In genomic region chr10:121952226-121952625, GRCh38 we compare ENCODE assay signal across 29 cellular contexts. TPM values are rescaled to one million over a fixed set of nuclear protein-coding genes. Genes with fewer than 3 reads are reported as not detected.
DNase-seq lines count a peak whose midpoint lies in the region; ATAC-seq, FAIRE-seq and TF ChIP-seq lines count a peak whose summit lies in the region.
"Had no signal": no experiment of that assay in that cellular context is flagged by ENCODE, and none has a peak within 500 bp of the region (broad histone marks: within the 10 kb centered on the region; RNA-seq: fewer than 3 reads in every experiment).

No MANE protein-coding gene starts in this region.

- H2BK15ac ChIP-seq in mesenchymal stem cell (ENCODE audit: low read depth, poor library complexity, severe bottlenecking), result no peak overlapping the region

- no peak overlapping the region for H3K4me2 ChIP-seq in mesenchymal stem cell (ENCODE audit: low read length, poor library complexity, severe bottlenecking)
- H3K4me2 ChIP-seq: BLaER1 had no signal

- peak overlapping the region; percentile 16 for H3K9ac ChIP-seq in mesenchymal stem cell (ENCODE audit: low read length)
- H3K9ac ChIP-seq: BLaER1 had no signal

- H3K4ac ChIP-seq in mesenchymal stem cell (ENCODE audit: low read depth in 1 of 2, low read length in 2 of 2), result no peak overlapping the region

- H3K27me3 ChIP-seq in mesenchymal stem cell (ENCODE audit: control insufficient read depth in 1 of 2, insufficient read depth in 1 of 2, low read length in 2 of 2), result no peaks in the 10 kb centered on the region
- H3K27me3 ChIP-seq: ascending aorta, BLaER1, thyroid gland had no signal

- no peak overlapping the region for H4K91ac ChIP-seq in mesenchymal stem cell (ENCODE audit: low read length)

- no peak for FAIRE-seq in GM12891 (lab: Jason Lieb, UNC)
- FAIRE-seq: GM12892, HTR-8/SVneo had no signal

- no peak overlapping the region for H4K8ac ChIP-seq in mesenchymal stem cell (ENCODE audit: low read length)

- H3K79me1 ChIP-seq in mesenchymal stem cell (replicated peaks; ENCODE audit: low read length, poor library complexity, severe bottlenecking), result no peaks in the 10 kb centered on the region

- H3K23ac ChIP-seq in mesenchymal stem cell (ENCODE audit: low read length in 2 of 2), result peak overlapping the region in 1 of 2 experiments; percentile 52

- no peak overlapping the region for H2BK5ac ChIP-seq in mesenchymal stem cell (ENCODE audit: low read depth, low read length, poor library complexity, severe bottlenecking)

- no peak overlapping the region for H2AK5ac ChIP-seq in mesenchymal stem cell (ENCODE audit: low read length, severe bottlenecking)

- H3K14ac ChIP-seq in mesenchymal stem cell (ENCODE audit: low read length in 2 of 2), result peak overlapping the region in 1 of 2 experiments; percentile 65

- DNase-seq in AG20443 (ENCODE audit: low spot score), result peak; percentile 65
- peak; percentile 85 for DNase-seq in HT1080 (ENCODE audit: low read depth)
- peak; percentile 80 for DNase-seq in astrocyte of the hippocampus (ENCODE audit: low read depth, low spot score)
- no peak for DNase-seq in mesenchymal stem cell
- DNase-seq in GM12891 (ENCODE audit: insufficient read length, low spot score), result no peak
- no peak for DNase-seq in activated gamma-delta T cell (lab: John Stamatoyannopoulos, UW)
- DNase-seq: activated CD8-positive, alpha-beta T cell treated with anti-CD3 and anti-CD28 coated beads, Interleukin-2, amount 10 ng/mL, durations not matched to agents 7 days and 5 days; activated effector memory CD4-positive, alpha-beta T cell treated with Interleukin-2 at 50 U/mL for 16 hours; activated naive CD8-positive, alpha-beta T cell treated with anti-CD3 and anti-CD28 coated beads for 36 hours; dermis blood vessel endothelial cell; DMS79; GOT3; KG1; natural killer cell; NCI-H1436 treated with DMSO at 0.1 percent for 48 hours; NCI-H2107; NCI-H446; NCI-H82; occipital lobe; stimulated activated naive CD8-positive, alpha-beta T cell treated with anti-CD3 and anti-CD28 coated beads, Interleukin-15, amount 100 ng/mL, for 72 hours; thyroid gland had no signal

- H3K36me3 ChIP-seq in mesenchymal stem cell (ENCODE audit: control insufficient read depth in 1 of 2, insufficient read depth in 2 of 2, low read depth in 1 of 2, low read length in 2 of 2), result peaks cover 3 to 8% of the 10 kb centered on the region in 2 experiments

- peak overlapping the region in 1 of 2 experiments; percentile 11 for H3K18ac ChIP-seq in mesenchymal stem cell (ENCODE audit: low read depth in 1 of 2, low read length in 2 of 2)

- H2BK120ac ChIP-seq in mesenchymal stem cell (ENCODE audit: low read depth, low read length), result no peak overlapping the region

- H2AFZ ChIP-seq in mesenchymal stem cell (ENCODE audit: low read depth, low read length), result no peak overlapping the region

- H3K9me3 ChIP-seq in mesenchymal stem cell (ENCODE audit: control insufficient read depth, low read length), result no peaks in the 10 kb centered on the region
- H3K9me3 ChIP-seq: ascending aorta, BLaER1, thyroid gland had no signal

- H3K27ac ChIP-seq in mesenchymal stem cell (ENCODE audit: low read length, poor library complexity, severe bottlenecking), result no peak overlapping the region
- H3K27ac ChIP-seq: ascending aorta, BLaER1, SK-N-MC, thyroid gland had no signal

- H3K4me1 ChIP-seq in mesenchymal stem cell (ENCODE audit: control insufficient read depth, insufficient read depth, low read depth, low read length), result peaks cover 2% of the 10 kb centered on the region
- H3K4me1 ChIP-seq: ascending aorta, BLaER1 had no signal

- WGBS in mesenchymal stem cell, result 86% methylated on average over 5 of the region's 5 CpGs

- H3K4me3 ChIP-seq in mesenchymal stem cell (ENCODE audit: insufficient read depth in 1 of 2, low read depth in 1 of 2, low read length in 2 of 2), result no peak overlapping the region
- H3K4me3 ChIP-seq: ascending aorta, BLaER1, SK-N-MC, thyroid gland had no signal

- TF ChIP-seq POLR2A in GM12891 (IDR thresholded peaks at IDR 0.05; ENCODE audit: low read depth, low read length), result no peak

- no peak overlapping the region for H2BK12ac ChIP-seq in mesenchymal stem cell (ENCODE audit: low read length in 2 of 2)

- ATAC-seq in HG03039 (IDR thresholded peaks at IDR 0.05; ENCODE audit: unreplicated experiment) (no peak), HG03432 (IDR thresholded peaks at IDR 0.05; ENCODE audit: unreplicated experiment) (no peak)
- ATAC-seq: activated CD8-positive, alpha-beta T cell treated with anti-CD3 and anti-CD28 coated beads, Interleukin-2, amount 10 ng/mL, durations not matched to agents 7 days and 5 days; natural killer cell; stimulated activated naive CD8-positive, alpha-beta T cell treated with anti-CD3 and anti-CD28 coated beads, Interleukin-15, amount 100 ng/mL, for 72 hours had no signal

TF ChIP-seq in GM12891, 5 proteins besides CTCF, POLR2A, EP300 and RAD21:
- TF ChIP-seq SPI1 (IDR thresholded peaks at IDR 0.05; ENCODE audit: low read depth, low read length), result no peak
TF ChIP-seq in GM12891: peak in this region for 0.

RNA-seq across cellular contexts. Expression of gene NSMCE4A, which starts 22.8 kb away (rescaled TPM):
- 75.6 and 78.4 TPM in 2 replicates for total RNA-seq in HT1080 (2014; rRNA removed; shearing (Covaris generic))
- polyA plus RNA-seq in HT1080 (2015; cell fraction: cytosol; rRNA removed), result 71.9 and 76.3 TPM in 2 replicates
- 175 and 184 TPM in 2 replicates for polyA plus RNA-seq in HT1080 (2015; cell fraction: nucleus; rRNA removed)
- polyA plus RNA-seq in mesenchymal stem cell (2013, experiment 1 of 2), result 20.6 TPM
- polyA plus RNA-seq in mesenchymal stem cell (2013, experiment 2 of 2), result 20.8 TPM
- 35.5 TPM for polyA plus RNA-seq in GM12891 (2012; ENCODE audit: low read depth, missing spikeins)

RNA-seq across cellular contexts. Expression of gene ATE1, which starts 24.4 kb away (rescaled TPM):
- 22.2 and 25.8 TPM in 2 replicates for total RNA-seq in HT1080 (2014; rRNA removed; shearing (Covaris generic))
- 20.5 and 24.7 TPM in 2 replicates for polyA plus RNA-seq in HT1080 (2015; cell fraction: cytosol; rRNA removed)
- polyA plus RNA-seq in HT1080 (2015; cell fraction: nucleus; rRNA removed), result 17.8 and 19.7 TPM in 2 replicates
- polyA plus RNA-seq in mesenchymal stem cell (2013, experiment 1 of 2), result 10.7 TPM
- polyA plus RNA-seq in mesenchymal stem cell (2013, experiment 2 of 2), result 11.5 TPM
- polyA plus RNA-seq in GM12891 (2012; ENCODE audit: low read depth, missing spikeins), result 8.3 TPM

RNA-seq across cellular contexts. Expression of gene TACC2, which starts 36.7 kb away (rescaled TPM):
- 13.3 and 20.3 TPM in 2 replicates for total RNA-seq in HT1080 (2014; rRNA removed; shearing (Covaris generic))
- polyA plus RNA-seq in HT1080 (2015; cell fraction: cytosol; rRNA removed), result 21.1 and 27.4 TPM in 2 replicates
- 23.7 and 28.0 TPM in 2 replicates for polyA plus RNA-seq in HT1080 (2015; cell fraction: nucleus; rRNA removed)
- 32.5 TPM for polyA plus RNA-seq in mesenchymal stem cell (2013, experiment 1 of 2)
- 32.0 TPM for polyA plus RNA-seq in mesenchymal stem cell (2013, experiment 2 of 2)
- 0.09 TPM for polyA plus RNA-seq in GM12891 (2012; ENCODE audit: low read depth, missing spikeins)
- total RNA-seq: activated CD8-positive, alpha-beta T cell treated with anti-CD3 and anti-CD28 coated beads, Interleukin-2, amount 10 ng/mL, durations not matched to agents 7 days and 5 days; activated naive CD8-positive, alpha-beta T cell treated with anti-CD3 and anti-CD28 coated beads for 36 hours; natural killer cell; T-helper 1 cell treated with Interleukin-12 subunit alpha and Interleukin-12 subunit beta and Interleukin-4 antibody, amounts not matched to agents 30 ng/mL and 1 ng/mL, for 36 hours had no signal

Comparison
In these comparisons a context has a peak if more than half of its experiments do, and no peak if none do; other contexts are left out.
1. DNase-seq: peak in AG20443 (single experiment), HT1080 (single experiment) and astrocyte of the hippocampus (single experiment); none in mesenchymal stem cell (single experiment), GM12891 (single experiment) and activated gamma-delta T cell (single experiment).